15 cellular contexts compared by ENCODE assay signal in the genomic region with DNA sequence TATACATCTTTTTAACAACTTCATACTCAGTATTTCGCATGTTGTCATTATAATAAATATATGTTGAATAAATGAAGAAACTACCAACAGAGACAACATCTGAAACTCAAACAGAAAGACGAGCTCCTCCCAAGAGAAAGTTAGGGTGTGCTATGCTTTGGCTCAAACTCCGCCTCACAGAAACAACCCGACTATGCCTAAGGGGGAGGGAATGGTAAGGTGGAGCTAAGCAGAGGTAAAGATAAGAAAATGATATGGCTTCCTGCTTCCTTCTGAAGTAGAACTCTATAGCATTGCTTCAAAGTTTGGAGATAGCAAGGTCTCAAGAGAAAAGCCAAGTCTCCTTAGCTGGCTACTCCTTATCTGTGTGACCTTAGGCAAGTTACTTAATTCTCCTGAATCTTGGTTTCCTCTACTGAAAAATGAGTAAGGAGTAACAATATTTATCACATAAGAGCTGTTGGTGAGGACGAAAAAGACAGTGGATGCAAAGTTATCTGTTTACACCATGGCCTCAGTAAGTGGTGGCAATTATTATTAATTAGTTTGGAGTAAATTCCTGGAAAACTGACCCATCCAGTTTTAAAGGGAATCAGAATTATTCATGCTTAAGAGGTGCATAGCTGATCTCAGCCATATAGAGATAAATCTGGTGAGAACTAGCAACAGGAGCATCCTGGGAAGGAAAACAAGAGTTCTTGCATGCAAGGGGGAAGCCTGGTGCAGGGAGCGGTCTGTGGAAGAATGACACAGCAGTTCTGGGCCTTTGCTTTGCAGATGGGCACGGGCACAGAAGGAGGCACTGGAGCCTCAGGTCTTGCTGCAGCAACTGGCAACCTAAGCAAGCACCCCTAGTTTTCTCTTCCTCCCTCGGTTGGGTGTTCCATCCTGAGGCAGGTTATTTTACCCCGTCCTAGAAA.
DNase-seq lines count a peak whose midpoint lies in the region; TF ChIP-seq lines count a peak whose summit lies in the region.
"Had no signal": no experiment of that assay in that cellular context is flagged by ENCODE, and none has a peak within 500 bp of the region (broad histone marks: within the 10 kb centered on the region; RNA-seq: fewer than 3 reads in every experiment).

No MANE protein-coding gene starts in this region.

- no CpG with 5 or more reads among the region's 9 CpGs for WGBS in neuronal stem cell (ENCODE audit: extremely low coverage in 2 of 2, insufficient read length in 2 of 2, insufficient replicate concordance in 1 of 2), 2 donors

- H2BK120ac ChIP-seq in neuronal stem cell (ENCODE audit: low read depth, low read length) = no peak overlapping the region

- no peak overlapping the region for H3K4ac ChIP-seq in neuronal stem cell (ENCODE audit: low read length)

- H4K91ac ChIP-seq in neuronal stem cell (ENCODE audit: low read depth, low read length, poor library complexity) = peak overlapping the region; percentile 87

- peaks cover 0 to 7% of the 10 kb centered on the region in 2 donors for H3K4me1 ChIP-seq in neuronal stem cell (ENCODE audit: control insufficient read depth in 2 of 2, insufficient read depth in 1 of 2, low read depth in 1 of 2, low read length in 2 of 2)
- H3K4me1 ChIP-seq: psoas muscle had no signal

- no peak overlapping the region for H2BK5ac ChIP-seq in neuronal stem cell (ENCODE audit: low read length)

- peak overlapping the region; percentile 92 for H2AK5ac ChIP-seq in neuronal stem cell (ENCODE audit: low read depth, low read length)

- H3K4me3 Mint-ChIP-seq in HFFc6 = peak overlapping the region; percentile 53; the same call in 1 of the 2 replicates
- H3K4me3 Mint-ChIP-seq: activated B cell treated with CpG ODN at 0.5 μM for 24 hours, B cell, T-cell had no signal

- no peak overlapping the region for H3K4me3 ChIP-seq in neuronal stem cell (ENCODE audit: low read length in 2 of 2)
- H3K4me3 ChIP-seq: cardiac muscle cell, psoas muscle had no signal

- peaks cover 8% of the 10 kb centered on the region; the same call in 1 of the 2 replicates for H3K36me3 Mint-ChIP-seq in HFFc6 (ENCODE audit: low read depth)
- H3K36me3 Mint-ChIP-seq: T-cell had no signal

- H3K18ac ChIP-seq in neuronal stem cell (ENCODE audit: low read length) = peak overlapping the region; percentile 81

- H3K36me3 ChIP-seq in neuronal stem cell (replicated peaks in 1 of 2; ENCODE audit: control insufficient read depth in 2 of 2, insufficient read depth in 2 of 2, low read length in 2 of 2) = no peaks in the 10 kb centered on the region
- H3K36me3 ChIP-seq: cardiac muscle cell had no signal

- H4K8ac ChIP-seq in neuronal stem cell (ENCODE audit: low read depth, low read length) = peak overlapping the region; percentile 66

- H2BK15ac ChIP-seq in neuronal stem cell (ENCODE audit: low read length) = no peak overlapping the region

- H3K27me3 Mint-ChIP-seq in HFFc6 (ENCODE audit: insufficient read depth) = no peaks in the 10 kb centered on the region
- H3K27me3 Mint-ChIP-seq: activated B cell treated with CpG ODN at 0.5 μM for 24 hours had no signal

- H3K4me2 ChIP-seq in neuronal stem cell (ENCODE audit: insufficient read depth, low read length, poor library complexity, severe bottlenecking) = no peak overlapping the region

- no peaks in the 10 kb centered on the region for H3K9me3 Mint-ChIP-seq in HFFc6
- H3K9me3 Mint-ChIP-seq: activated B cell treated with CpG ODN at 0.5 μM for 24 hours, T-cell had no signal

- no peak overlapping the region for H2BK12ac ChIP-seq in neuronal stem cell (ENCODE audit: low read length)

- H3K14ac ChIP-seq in neuronal stem cell (ENCODE audit: low read length) = no peak overlapping the region

- no peak for TF ChIP-seq CTCF in HFFc6 (IDR thresholded peaks at IDR 0.05)

- DNase-seq in Caki2 (ENCODE audit: low read depth) (peak; percentile 21), HFFc6 (no peak), amniotic epithelial cell (ENCODE audit: low read depth) (peak; percentile 65), neuronal stem cell (ENCODE audit: low spot score) (no peak), OCI-M2 (lab: John Stamatoyannopoulos, UW; ENCODE audit: unreplicated experiment) (no peak), H4 (ENCODE audit: low spot score) (no peak)
- no peak for DNase-seq in stimulated activated CD4-positive, alpha-beta T cell treated with anti-CD3 and anti-CD28 coated beads, Interleukin-4, amount 100 ng/mL, for 4 hours
- DNase-seq: activated B cell treated with CpG ODN at 0.5 μM for 24 hours; activated naive CD4-positive, alpha-beta T cell treated with anti-CD3 and anti-CD28 coated beads, Interleukin-2, amount 50 U/mL, for 16 hours; hippocampal formation; NCI-H2029 treated with DMSO at 0.1 percent for 48 hours; psoas muscle; T-cell had no signal

- H2AFZ ChIP-seq in neuronal stem cell (ENCODE audit: low read length) = no peak overlapping the region

- H3K4me1 Mint-ChIP-seq in HFFc6 (ENCODE audit: low read depth) = peaks cover 73% of the 10 kb centered on the region
- H3K4me1 Mint-ChIP-seq: activated B cell treated with CpG ODN at 0.5 μM for 24 hours, B cell had no signal

- no peaks in the 10 kb centered on the region for H3K9me3 ChIP-seq in neuronal stem cell (replicated peaks in 1 of 2; ENCODE audit: control insufficient read depth in 2 of 2, insufficient read depth in 1 of 2, low read depth in 1 of 2, low read length in 2 of 2)
- H3K9me3 ChIP-seq: psoas muscle had no signal

- no peak overlapping the region for H3K9ac ChIP-seq in neuronal stem cell (ENCODE audit: low read depth, low read length, poor library complexity)

- no peaks in the 10 kb centered on the region for H3K79me1 ChIP-seq in neuronal stem cell (ENCODE audit: low read depth, low read length)

- H3K23ac ChIP-seq in neuronal stem cell (ENCODE audit: low read depth, low read length, poor library complexity) = no peak overlapping the region

- H3K27ac Mint-ChIP-seq in HFFc6 = peak overlapping the region; percentile 86
- H3K27ac Mint-ChIP-seq: activated B cell treated with CpG ODN at 0.5 μM for 24 hours, B cell, T-cell had no signal

- in situ Hi-C loops in Caki2 (cut with HindIII; ENCODE audit: low pct_unique_long_range_greater_than_20kb, low sequenced_read_pairs) = no loop called here

- no peaks in the 10 kb centered on the region for H3K27me3 ChIP-seq in neuronal stem cell (ENCODE audit: control insufficient read depth in 3 of 3, insufficient read depth in 3 of 3, low read depth in 1 of 3, low read length in 3 of 3)
- H3K27me3 ChIP-seq: cardiac muscle cell had no signal

- H3K27ac ChIP-seq in neuronal stem cell (replicated peaks; ENCODE audit: low read length) = no peak overlapping the region
- H3K27ac ChIP-seq: cardiac muscle cell, psoas muscle had no signal

Comparison
In these comparisons a context has a peak if more than half of its experiments do, and no peak if none do; other contexts are left out.
1. DNase-seq: peak in Caki2 (single experiment) and amniotic epithelial cell (single experiment); none in HFFc6 (single experiment), neuronal stem cell (single experiment), stimulated activated CD4-positive, alpha-beta T cell treated with anti-CD3 and anti-CD28 coated beads, Interleukin-4, amount 100 ng/mL, for 4 hours (0 of 2), OCI-M2 (single experiment) and H4 (single experiment).